Comparison of ENCODE assay signal across 28 cellular contexts in genomic region chr2:117432746-117433145, GRCh38.
"Had no signal": no experiment of that assay in that cellular context is flagged by ENCODE, and none has a peak within 500 bp of the region (broad histone marks: within the 10 kb centered on the region; RNA-seq: fewer than 3 reads in every experiment).

No MANE protein-coding gene starts in this region.

- DNase-seq: stimulated activated CD4-positive, alpha-beta T cell treated with anti-CD3 and anti-CD28 coated beads, Interleukin-2, amount 100 ng/mL, for 48 hours; stimulated activated CD4-positive, alpha-beta T cell treated with anti-CD3 and anti-CD28 coated beads, Interleukin-4, amount 100 ng/mL, for 1 hour; stimulated activated CD4-positive, alpha-beta T cell treated with anti-CD3 and anti-CD28 coated beads, Interleukin-4, amount 100 ng/mL, for 24 hours; stimulated activated CD4-positive, alpha-beta T cell treated with anti-CD3 and anti-CD28 coated beads, Interleukin-4, amount 100 ng/mL, for 4 hours; stimulated activated CD8-positive, alpha-beta memory T cell treated with anti-CD3 and anti-CD28 coated beads, Interleukin-4, amount 100 ng/mL, for 48 hours; stimulated activated naive B cell treated with anti-CD40 and anti-IgM and Interleukin-4, amounts not matched to agents 10 μg/mL and 1 μg/mL and 100 μg/mL, for 72 hours; stimulated activated naive CD4-positive, alpha-beta T cell; stimulated activated naive CD4-positive, alpha-beta T cell treated with Interleukin-2 at 50 U/mL for 16 hours; stimulated activated naive CD8-positive, alpha-beta T cell treated with anti-CD3 and anti-CD28 coated beads, Interleukin-15, amount 100 ng/mL, for 72 hours; stimulated activated naive CD8-positive, alpha-beta T cell treated with anti-CD3 and anti-CD28 coated beads, Interleukin-15, Interleukin-2, amounts not matched to agents 100 U/mL and 50 U/mL, for 24 hours; stomach; substantia nigra; testis; thyroid gland; tibial artery; transverse colon; trophoblast cell; upper lobe of left lung; upper lobe of right lung; uterus had no signal

- H3K36me3 Mint-ChIP-seq: stimulated activated effector memory CD8-positive, alpha-beta T cell treated with anti-CD3 and anti-CD28 coated beads, Interleukin-12 subunit alpha, Interleukin-12 subunit beta, amount 100 ng/mL, for 72 hours; stimulated activated memory B cell treated with anti-CD40 and anti-IgM and Interleukin-4, amounts not matched to agents 10 μg/mL and 1 μg/mL and 100 μg/mL, for 72 hours; stimulated activated naive B cell treated with anti-CD40 and anti-IgM and Interleukin-4, amounts not matched to agents 10 μg/mL and 1 μg/mL and 100 μg/mL, for 72 hours; type B pancreatic cell had no signal

- H3K4me3 ChIP-seq: stomach, suprapubic skin, testis, thoracic aorta, thyroid gland, tibial artery, tibial nerve, transverse colon, upper lobe of left lung, upper lobe of right lung, uterus, vagina had no signal

- ATAC-seq: stimulated activated effector memory CD8-positive, alpha-beta T cell treated with anti-CD3 and anti-CD28 coated beads, Interleukin-12 subunit alpha, Interleukin-12 subunit beta, amount 100 ng/mL, for 72 hours; stimulated activated memory B cell treated with anti-CD40 and anti-IgM and Interleukin-4, amounts not matched to agents 10 μg/mL and 1 μg/mL and 100 μg/mL, for 72 hours; stimulated activated naive B cell treated with anti-CD40 and anti-IgM and Interleukin-4, amounts not matched to agents 10 μg/mL and 1 μg/mL and 100 μg/mL, for 72 hours; stimulated activated naive CD8-positive, alpha-beta T cell treated with anti-CD3 and anti-CD28 coated beads, Interleukin-15, amount 100 ng/mL, for 72 hours; stimulated activated naive CD8-positive, alpha-beta T cell treated with anti-CD3 and anti-CD28 coated beads, Interleukin-15, Interleukin-2, amounts not matched to agents 100 U/mL and 50 U/mL, for 24 hours; upper lobe of right lung had no signal

- H3K27me3 ChIP-seq: stomach, suprapubic skin, testis, thyroid gland, tibial artery, tibial nerve, transverse colon, upper lobe of left lung, upper lobe of right lung, uterus, vagina had no signal

- H3K9me3 Mint-ChIP-seq: type B pancreatic cell had no signal

- H3K4me3 Mint-ChIP-seq: stimulated activated effector memory CD8-positive, alpha-beta T cell treated with anti-CD3 and anti-CD28 coated beads, Interleukin-12 subunit alpha, Interleukin-12 subunit beta, amount 100 ng/mL, for 72 hours; stimulated activated memory B cell treated with anti-CD40 and anti-IgM and Interleukin-4, amounts not matched to agents 10 μg/mL and 1 μg/mL and 100 μg/mL, for 72 hours; stimulated activated naive B cell treated with anti-CD40 and anti-IgM and Interleukin-4, amounts not matched to agents 10 μg/mL and 1 μg/mL and 100 μg/mL, for 72 hours; stimulated activated naive CD8-positive, alpha-beta T cell treated with anti-CD3 and anti-CD28 coated beads, Interleukin-15, amount 100 ng/mL, for 72 hours; stimulated activated naive CD8-positive, alpha-beta T cell treated with anti-CD3 and anti-CD28 coated beads, Interleukin-15, Interleukin-2, amounts not matched to agents 100 ng/mL and 50 ng/mL, for 24 hours; type B pancreatic cell had no signal

- H3K9me3 ChIP-seq: stomach, suprapubic skin, testis, thoracic aorta, thyroid gland, tibial artery, tibial nerve, transverse colon, upper lobe of left lung, upper lobe of right lung, uterus, vagina had no signal

- H3K4me1 Mint-ChIP-seq: stimulated activated effector memory CD8-positive, alpha-beta T cell treated with anti-CD3 and anti-CD28 coated beads, Interleukin-12 subunit alpha, Interleukin-12 subunit beta, amount 100 ng/mL, for 72 hours; stimulated activated memory B cell treated with anti-CD40 and anti-IgM and Interleukin-4, amounts not matched to agents 10 μg/mL and 1 μg/mL and 100 μg/mL, for 72 hours; stimulated activated naive B cell treated with anti-CD40 and anti-IgM and Interleukin-4, amounts not matched to agents 10 μg/mL and 1 μg/mL and 100 μg/mL, for 72 hours; stimulated activated naive CD8-positive, alpha-beta T cell treated with anti-CD3 and anti-CD28 coated beads, Interleukin-15, amount 100 ng/mL, for 72 hours had no signal

- H3K4me1 ChIP-seq: stomach, suprapubic skin, testis, thyroid gland, tibial artery, tibial nerve, upper lobe of left lung, upper lobe of right lung, uterus, vagina had no signal

- H3K27ac ChIP-seq: stomach, suprapubic skin, testis, thoracic aorta, thyroid gland, tibial artery, tibial nerve, transverse colon, upper lobe of left lung, upper lobe of right lung, uterus, vagina had no signal

- H3K27me3 Mint-ChIP-seq: stimulated activated memory B cell treated with anti-CD40 and anti-IgM and Interleukin-4, amounts not matched to agents 10 μg/mL and 1 μg/mL and 100 μg/mL, for 72 hours; stimulated activated naive B cell treated with anti-CD40 and anti-IgM and Interleukin-4, amounts not matched to agents 10 μg/mL and 1 μg/mL and 100 μg/mL, for 72 hours; stimulated activated naive CD8-positive, alpha-beta T cell treated with anti-CD3 and anti-CD28 coated beads, Interleukin-15, amount 100 ng/mL, for 72 hours; stimulated activated naive CD8-positive, alpha-beta T cell treated with anti-CD3 and anti-CD28 coated beads, Interleukin-15, Interleukin-2, amounts not matched to agents 100 ng/mL and 50 ng/mL, for 24 hours; type B pancreatic cell had no signal

- H3K36me3 ChIP-seq: stomach, suprapubic skin, thoracic aorta, thyroid gland, tibial artery, tibial nerve, transverse colon, upper lobe of left lung, upper lobe of right lung, uterus, vagina had no signal

- H3K27ac Mint-ChIP-seq: stimulated activated effector memory CD8-positive, alpha-beta T cell treated with anti-CD3 and anti-CD28 coated beads, Interleukin-12 subunit alpha, Interleukin-12 subunit beta, amount 100 ng/mL, for 72 hours; stimulated activated memory B cell treated with anti-CD40 and anti-IgM and Interleukin-4, amounts not matched to agents 10 μg/mL and 1 μg/mL and 100 μg/mL, for 72 hours; stimulated activated naive B cell treated with anti-CD40 and anti-IgM and Interleukin-4, amounts not matched to agents 10 μg/mL and 1 μg/mL and 100 μg/mL, for 72 hours; stimulated activated naive CD8-positive, alpha-beta T cell treated with anti-CD3 and anti-CD28 coated beads, Interleukin-15, amount 100 ng/mL, for 72 hours; stimulated activated naive CD8-positive, alpha-beta T cell treated with anti-CD3 and anti-CD28 coated beads, Interleukin-15, Interleukin-2, amounts not matched to agents 100 ng/mL and 50 ng/mL, for 24 hours; type B pancreatic cell had no signal
